In genomic region chr10:92690211-92691041, GRCh38 we compare ENCODE assay signal across 9 cellular contexts. TPM values are rescaled to one million over a fixed set of nuclear protein-coding genes. Genes with fewer than 3 reads are reported as not detected.
A peak's percentile ranks its signal among the peaks of the same experiment; 100 is the strongest.
DNase-seq lines count a peak whose midpoint lies in the region; ATAC-seq lines count a peak whose summit lies in the region.
"Had no signal": no experiment of that assay in that cellular context is flagged by ENCODE, and none has a peak within 500 bp of the region (broad histone marks: within the 10 kb centered on the region; RNA-seq: fewer than 3 reads in every experiment).

No MANE protein-coding gene starts in this region.

- peaks cover 39 to 54% (median 49%) of the 10 kb centered on the region in 3 donors for H3K4me1 Mint-ChIP-seq in naive B cell

- H3K27me3 Mint-ChIP-seq in naive B cell = no peaks in the 10 kb centered on the region

- peak overlapping the region; percentile 82 for H3K27ac ChIP-seq in substantia nigra (ENCODE audit: low read depth, low read length, poor library complexity, severe bottlenecking)
- H3K27ac ChIP-seq: C4-2B had no signal

- peak overlapping the region; percentile 89 to 99 (median 98) for H3K4me3 Mint-ChIP-seq in naive B cell

- H3K27ac Mint-ChIP-seq in naive B cell = peak overlapping the region; percentile 95 to 100 (median 99)

- DNase-seq in NCI-H2196 (lab: John Stamatoyannopoulos, UW; ENCODE audit: unreplicated experiment) (peak; percentile 7), NCI-H2196 treated with DMSO at 0.1 percent for 48 hours (lab: John Stamatoyannopoulos, UW; ENCODE audit: unreplicated experiment) (no peak), NCI-H748 treated with DMSO at 0.1 percent for 48 hours (lab: John Stamatoyannopoulos, UW) (peak; percentile 19), activated T-cell treated with anti-CD3 and anti-CD28 coated beads for 24 hours (ENCODE audit: low read depth) (peak; percentile 40), naive B cell (peak; percentile 69), substantia nigra (lab: John Stamatoyannopoulos, UW) (peak in 3 of 49 donors; percentile 5 to 28 (median 16)), SHP77 (lab: John Stamatoyannopoulos, UW) (no peak)

- H3K9me3 Mint-ChIP-seq in naive B cell = peaks cover 0 to 9% (median 3%) of the 10 kb centered on the region in 7 donors

- H3K36me3 Mint-ChIP-seq in naive B cell = peaks cover 20 to 32% of the 10 kb centered on the region in 2 donors

- ATAC-seq in esophagus mucosa (peak; percentile 61), naive B cell (ENCODE audit: low read depth in 2 of 2) (peak; percentile 18 to 20)

RNA-seq across cellular contexts. Expression of gene HHEX, which starts 0.7 kb away (rescaled TPM):
- 1.1 TPM for total RNA-seq in esophagus mucosa
- 100 to 1,000 TPM; 140 to 208 (median 160) TPM for polyA plus RNA-seq in naive B cell (ENCODE audit: low read depth in 6 of 6)

Comparison
In these comparisons a context has a peak if more than half of its experiments do, and no peak if none do; other contexts are left out.
1. DNase-seq: peak in NCI-H2196 (single experiment), NCI-H748 treated with DMSO at 0.1 percent for 48 hours (single experiment), activated T-cell treated with anti-CD3 and anti-CD28 coated beads for 24 hours (single experiment) and naive B cell (single experiment); none in NCI-H2196 treated with DMSO at 0.1 percent for 48 hours (single experiment) and SHP77 (0 of 2).